ENCODE assay signal across 13 cellular contexts in the genomic region with DNA sequence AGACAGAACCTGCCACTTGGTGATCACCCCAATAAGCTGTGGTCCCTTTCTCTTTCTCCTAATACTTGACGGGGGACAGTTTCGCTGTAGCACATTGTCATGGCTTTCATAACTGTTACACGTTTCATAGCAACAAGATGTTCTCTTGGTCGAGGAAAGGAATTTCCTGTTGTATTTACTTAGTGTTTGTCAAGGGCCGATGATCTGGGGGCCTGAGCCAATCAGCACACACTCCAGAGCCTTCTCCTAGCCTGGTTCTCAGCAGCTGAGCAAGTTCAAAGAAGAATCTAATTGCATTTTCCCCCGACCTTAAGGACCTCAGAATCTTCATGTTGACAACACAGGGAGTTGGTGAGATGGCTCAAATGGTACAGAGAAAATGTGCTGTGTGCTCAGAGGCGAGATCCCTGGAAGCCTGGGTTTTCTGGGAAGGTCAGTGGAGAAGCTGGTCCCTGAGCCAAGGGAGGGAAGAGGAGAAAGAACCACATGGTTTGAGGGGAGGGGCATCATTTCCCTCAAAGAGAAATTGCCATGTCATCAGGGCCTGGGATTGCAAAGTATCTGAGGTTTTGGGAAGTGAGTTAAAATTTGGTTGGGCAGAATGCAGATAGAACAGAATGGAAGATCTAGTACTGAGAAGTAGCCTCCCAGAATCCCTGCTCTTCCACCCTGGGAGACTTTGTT.
DNase-seq lines count a peak whose midpoint lies in the region; ATAC-seq and TF ChIP-seq lines count a peak whose summit lies in the region.
"Had no signal": no experiment of that assay in that cellular context is flagged by ENCODE, and none has a peak within 500 bp of the region (broad histone marks: within the 10 kb centered on the region; RNA-seq: fewer than 3 reads in every experiment).

No MANE protein-coding gene starts in this region.

- peak overlapping the region; percentile 12 for H3K4me2 ChIP-seq in osteoblast (ENCODE audit: insufficient read depth, low read length)

- peak; percentile 45 for DNase-seq in DMS79 (lab: John Stamatoyannopoulos, UW)
- peak; percentile 1 for DNase-seq in OCI-M1 (lab: John Stamatoyannopoulos, UW)
- DNase-seq in glomerular endothelial cell (ENCODE audit: extremely low read depth, low read depth, low spot score), result peak; percentile 18
- DNase-seq in osteoblast (ENCODE audit: insufficient read length, low spot score, missing footprints), result no peak
- DNase-seq in Calu3, result no peak
- no peak for DNase-seq in NCI-H1436 (lab: John Stamatoyannopoulos, UW)
- DNase-seq in T-helper 2 cell treated with Interferon-gamma antibody and Interleukin-4, amounts not matched to agents 5 μg/mL and 100 μg/mL, for 36 hours (ENCODE audit: low spot score), result no peak
- DNase-seq: hypothalamus, NCI-H187 treated with DMSO at 0.1 percent for 48 hours, uterus had no signal

- peaks cover 5% of the 10 kb centered on the region for H3K4me1 Mint-ChIP-seq in Calu3 (ENCODE audit: low read depth, unreplicated experiment)
- no peaks in the 10 kb centered on the region for H3K4me1 Mint-ChIP-seq in T-helper 2 cell treated with Interferon-gamma antibody and Interleukin-4, amounts not matched to agents 5 μg/mL and 100 μg/mL, for 36 hours (ENCODE audit: low read depth)

- ATAC-seq in HG03520 (IDR thresholded peaks at IDR 0.05; ENCODE audit: unreplicated experiment), result no peak

- no peaks in the 10 kb centered on the region for H3K27me3 ChIP-seq in osteoblast (ENCODE audit: insufficient read depth, low read length)
- H3K27me3 ChIP-seq: uterus had no signal

- peaks cover 18% of the 10 kb centered on the region for H3K27me3 Mint-ChIP-seq in Calu3 (ENCODE audit: unreplicated experiment)
- H3K27me3 Mint-ChIP-seq in T-helper 2 cell treated with Interferon-gamma antibody and Interleukin-4, amounts not matched to agents 5 μg/mL and 100 μg/mL, for 36 hours (ENCODE audit: low read depth), result no peaks in the 10 kb centered on the region
- H3K27me3 Mint-ChIP-seq: dendritic cell treated with granulocyte-macrophage colony-stimulating factor and Interleukin-4, amounts not matched to agents 40 ng/mL and 50 ng/mL, for 4 days had no signal

- H3K27ac Mint-ChIP-seq in Calu3 (ENCODE audit: unreplicated experiment), result no peak overlapping the region
- no peak overlapping the region for H3K27ac Mint-ChIP-seq in T-helper 2 cell treated with Interferon-gamma antibody and Interleukin-4, amounts not matched to agents 5 μg/mL and 100 μg/mL, for 36 hours
- H3K27ac Mint-ChIP-seq: activated T-helper 2 cell treated with anti-CD3 and anti-CD28 coated beads, Interferon-gamma antibody, Interleukin-2, Interleukin-4, amounts not matched to agents 10 μg/mL and 5 μg/mL and 100 μg/mL, durations not matched to agents 14 hours and 24 hours and 36 hours; dendritic cell treated with granulocyte-macrophage colony-stimulating factor and Interleukin-4, amounts not matched to agents 40 ng/mL and 50 ng/mL, for 4 days had no signal

- peaks cover 6% of the 10 kb centered on the region for H3K9me3 Mint-ChIP-seq in Calu3 (ENCODE audit: low read depth, unreplicated experiment)
- H3K9me3 Mint-ChIP-seq in T-helper 2 cell treated with Interferon-gamma antibody and Interleukin-4, amounts not matched to agents 5 μg/mL and 100 μg/mL, for 36 hours, result no peaks in the 10 kb centered on the region
- H3K9me3 Mint-ChIP-seq: activated T-helper 2 cell treated with anti-CD3 and anti-CD28 coated beads, Interferon-gamma antibody, Interleukin-2, Interleukin-4, amounts not matched to agents 10 μg/mL and 5 μg/mL and 100 μg/mL, durations not matched to agents 14 hours and 24 hours and 36 hours; dendritic cell treated with granulocyte-macrophage colony-stimulating factor and Interleukin-4, amounts not matched to agents 40 ng/mL and 50 ng/mL, for 4 days had no signal

- intact Hi-C loops in Calu3 (cut with micrococcal nuclease; ENCODE audit: unreplicated experiment), result no loop called here

- H3K4me3 ChIP-seq in osteoblast (ENCODE audit: insufficient read depth, low read length), result no peak overlapping the region
- H3K4me3 ChIP-seq: uterus had no signal

- TF ChIP-seq CTCF in osteoblast (IDR thresholded peaks at IDR 0.05; ENCODE audit: extremely low read depth, low read depth, low read length) (no peak), Calu3 (IDR thresholded peaks at IDR 0.05; ENCODE audit: unreplicated experiment) (no peak)

- H3K79me2 ChIP-seq in osteoblast (ENCODE audit: insufficient read depth, low read length), result no peaks in the 10 kb centered on the region

- CTCF ChIA-PET in Calu3 (lab: Charles Lee), result interaction anchor here (1.6 kb wide), 1 partner anchor 14 kb away, joined by 3 read pairs; no protein-coding TSS in a partner anchor

- no peaks in the 10 kb centered on the region for H3K4me1 ChIP-seq in osteoblast (ENCODE audit: insufficient read depth, low read length)
- H3K4me1 ChIP-seq: uterus had no signal

- no peak overlapping the region for H3K4me3 Mint-ChIP-seq in Calu3 (ENCODE audit: low read depth, unreplicated experiment)
- no peak overlapping the region for H3K4me3 Mint-ChIP-seq in T-helper 2 cell treated with Interferon-gamma antibody and Interleukin-4, amounts not matched to agents 5 μg/mL and 100 μg/mL, for 36 hours
- H3K4me3 Mint-ChIP-seq: dendritic cell treated with granulocyte-macrophage colony-stimulating factor and Interleukin-4, amounts not matched to agents 40 ng/mL and 50 ng/mL, for 4 days had no signal

- no TSS peak for BruUV-seq in Calu3 (replicated peaks; lab: Mats Ljungman, UMichigan)

- H3K27ac ChIP-seq in osteoblast (ENCODE audit: low read depth, low read length), result no peak overlapping the region
- H3K27ac ChIP-seq: uterus had no signal

- H3K36me3 Mint-ChIP-seq in Calu3 (ENCODE audit: insufficient read depth, unreplicated experiment), result no peaks in the 10 kb centered on the region
- H3K36me3 Mint-ChIP-seq in T-helper 2 cell treated with Interferon-gamma antibody and Interleukin-4, amounts not matched to agents 5 μg/mL and 100 μg/mL, for 36 hours (ENCODE audit: low read depth), result no peaks in the 10 kb centered on the region

- H3K9me3 ChIP-seq in osteoblast (ENCODE audit: low read depth, low read length), result no peaks in the 10 kb centered on the region
- H3K9me3 ChIP-seq: uterus had no signal

- peak overlapping the region; percentile 74 for H2AFZ ChIP-seq in osteoblast (ENCODE audit: low read length)

- no peaks in the 10 kb centered on the region for H4K20me1 ChIP-seq in osteoblast (ENCODE audit: insufficient read depth, low read length)

- H3K36me3 ChIP-seq in osteoblast (ENCODE audit: insufficient read depth, low read length), result no peaks in the 10 kb centered on the region
- H3K36me3 ChIP-seq: uterus had no signal

Comparison
In these comparisons a context has a peak if more than half of its experiments do, and no peak if none do; other contexts are left out.
1. DNase-seq: peak in DMS79 (single experiment), OCI-M1 (single experiment) and glomerular endothelial cell (single experiment); none in osteoblast (single experiment), Calu3 (single experiment), NCI-H1436 (single experiment) and T-helper 2 cell treated with Interferon-gamma antibody and Interleukin-4, amounts not matched to agents 5 μg/mL and 100 μg/mL, for 36 hours (single experiment).